Comparison of ENCODE assay signal across 9 cellular contexts in genomic region chr11:65330544-65330943, GRCh38. TPM values are rescaled to one million over a fixed set of nuclear protein-coding genes. Genes with fewer than 3 reads are reported as not detected.
A peak's percentile ranks its signal among the peaks of the same experiment; 100 is the strongest.
DNase-seq lines count a peak whose midpoint lies in the region; ATAC-seq and TF ChIP-seq lines count a peak whose summit lies in the region.
"Had no signal": no experiment of that assay in that cellular context is flagged by ENCODE, and none has a peak within 500 bp of the region (broad histone marks: within the 10 kb centered on the region; RNA-seq: fewer than 3 reads in every experiment).

No MANE protein-coding gene starts in this region.

- intact Hi-C loops in CD4-positive, alpha-beta T cell (cut with DNase I, micrococcal nuclease), result loop anchor here (5.0 kb wide), 2 partner anchors 68 to 103 kb away; partner anchors contain the start of gene POLA2 (in 2 of the 2)
- intact Hi-C loops in lower lobe of right lung (cut with DNase I) (no loop called here), posterior cingulate gyrus (cut with DNase I) (loop anchor here (1.0 kb wide), 1 partner anchor 55 kb away; no protein-coding TSS in a partner anchor)

- H3K9me3 Mint-ChIP-seq in CD4-positive, alpha-beta T cell, result no peaks in the 10 kb centered on the region
- H3K9me3 Mint-ChIP-seq: H9 had no signal

- H3K27me3 Mint-ChIP-seq in CD4-positive, alpha-beta T cell, result no peaks in the 10 kb centered on the region

- peaks cover 17% of the 10 kb centered on the region for H3K36me3 Mint-ChIP-seq in CD4-positive, alpha-beta T cell (ENCODE audit: low read depth)

- H3K4me3 Mint-ChIP-seq in CD4-positive, alpha-beta T cell, result peak overlapping the region; percentile 20

- no peaks in the 10 kb centered on the region for H3K27me3 ChIP-seq in CD4-positive, alpha-beta T cell (ENCODE audit: control insufficient read depth, insufficient read depth, low read length)
- H3K27me3 ChIP-seq in lower lobe of right lung (ENCODE audit: low read depth) (no peaks in the 10 kb centered on the region), brain microvascular endothelial cell (replicated peaks) (no peaks in the 10 kb centered on the region)
- H3K27me3 ChIP-seq: Peyer's patch had no signal

- ATAC-seq in CD4-positive, alpha-beta T cell (ENCODE audit: poor library complexity), result no peak
- ATAC-seq in lower lobe of right lung, result no peak

- H3K4me1 Mint-ChIP-seq in CD4-positive, alpha-beta T cell (ENCODE audit: low read depth), result peaks cover 27% of the 10 kb centered on the region

- CTCF ChIA-PET in CD4-positive, alpha-beta T cell (lab: Charles Lee), result interaction anchor here (0.6 to 6.9 kb wide), 21 partner anchors 9 to 1561 kb away, joined by 3 to 55 read pairs (median 5); partner anchors contain the start of genes CDC42EP2, POLA2, TIGD3 and ZNHIT2
- CTCF ChIA-PET in HEK293 (lab: Yijun Ruan, JAX), result interaction anchor here (0.5 to 11.7 kb wide), 42 partner anchors 8 to 1385 kb away, joined by 3 to 206 read pairs (median 5); partner anchors contain the start of genes ARL2, CDC42EP2 and POLA2

- DNase-seq in CD4-positive, alpha-beta T cell, result no peak
- peak; percentile 5 for DNase-seq in lower lobe of right lung
- no peak for DNase-seq in NAMALWA (ENCODE audit: low spot score)
- DNase-seq in posterior cingulate gyrus, result no peak
- DNase-seq in brain microvascular endothelial cell, result no peak

- H3K36me3 ChIP-seq in HEK293 (ENCODE audit: control insufficient read depth in 2 of 2, insufficient read depth in 1 of 2, low read length in 2 of 2), result no peaks in the 10 kb centered on the region
- H3K36me3 ChIP-seq in lower lobe of right lung, result no peaks in the 10 kb centered on the region
- no peaks in the 10 kb centered on the region for H3K36me3 ChIP-seq in brain microvascular endothelial cell (replicated peaks)
- H3K36me3 ChIP-seq: Peyer's patch had no signal

- H3K4me3 ChIP-seq in HEK293 (ENCODE audit: low read depth, low read length) (no peak overlapping the region), lower lobe of right lung (no peak overlapping the region), brain microvascular endothelial cell (ENCODE audit: low read depth, low read length) (no peak overlapping the region)
- H3K4me3 ChIP-seq: Peyer's patch had no signal

- H3K4me1 ChIP-seq in HEK293 (ENCODE audit: control insufficient read depth, insufficient read depth, low read length) (no peaks in the 10 kb centered on the region), lower lobe of right lung (peaks cover 26% of the 10 kb centered on the region)

- POLR2A ChIA-PET in CD4-positive, alpha-beta T cell (lab: Charles Lee), result interaction anchor here (0.6 to 1.4 kb wide), 8 partner anchors 56 to 180 kb away, joined by 3 to 7 read pairs (median 4); partner anchors contain the start of gene POLA2
- POLR2A ChIA-PET in HEK293 (lab: Yijun Ruan, JAX), result interaction anchor here (1.0 to 2.2 kb wide), 2 partner anchors 16 to 167 kb away, joined by 5 to 9 read pairs; partner anchors contain the start of gene CDC42EP2

- TF ChIP-seq CTCF in CD4-positive, alpha-beta T cell (IDR thresholded peaks at IDR 0.05), result no peak
- TF ChIP-seq CTCF in HEK293 (tag by site-specific recombination; IDR thresholded peaks at IDR 0.05) (no peak), VCaP (conservative IDR thresholded peaks at IDR 0.05) (no peak), lower lobe of right lung (IDR thresholded peaks at IDR 0.05) (no peak), brain microvascular endothelial cell (IDR thresholded peaks at IDR 0.05; ENCODE audit: low read depth, low read length, missing control alignments) (no peak)

- in situ Hi-C loops in brain microvascular endothelial cell (cut with HindIII; ENCODE audit: low pct_ligation_motif_present, low sequenced_read_pairs), result no loop called here

- no peaks in the 10 kb centered on the region for H3K9me3 ChIP-seq in CD4-positive, alpha-beta T cell (ENCODE audit: control insufficient read depth, low read length)
- H3K9me3 ChIP-seq in HEK293 (ENCODE audit: control insufficient read depth, insufficient read depth, low read depth, low read length), result no peaks in the 10 kb centered on the region
- no peaks in the 10 kb centered on the region for H3K9me3 ChIP-seq in lower lobe of right lung
- H3K9me3 ChIP-seq: Peyer's patch had no signal

- no peak overlapping the region for H3K27ac Mint-ChIP-seq in CD4-positive, alpha-beta T cell
- H3K27ac Mint-ChIP-seq: H9 had no signal

- H3K27ac ChIP-seq in CD4-positive, alpha-beta T cell (ENCODE audit: low read depth, low read length), result no peak overlapping the region
- H3K27ac ChIP-seq in HEK293 (ENCODE audit: extremely low read depth, low read depth, low read length) (no peak overlapping the region), VCaP (peak overlapping the region; percentile 64), lower lobe of right lung (no peak overlapping the region), brain microvascular endothelial cell (no peak overlapping the region)

TF ChIP-seq in HEK293, 187 proteins besides CTCF, POLR2A, EP300 and RAD21:
- TF ChIP-seq ZNF121 (tag by site-specific recombination; IDR thresholded peaks at IDR 0.05) (peak; percentile 69; the same call in 1 of the 2 replicates), PRDM2 (tag by site-specific recombination; IDR thresholded peaks at IDR 0.05; ENCODE audit: borderline replicate concordance) (no peak)

RNA-seq across cellular contexts. Expression of gene DPF2, which starts 3.1 kb away (rescaled TPM):
- total RNA-seq in CD4-positive, alpha-beta T cell, result 10 to 100 TPM; 50.3 to 60.1 TPM
- 45.8 TPM for total RNA-seq in lower lobe of right lung

RNA-seq across cellular contexts. Expression of gene CDC42EP2, which starts 15.9 kb away (rescaled TPM):
- under 1 TPM in 1 of 2 experiments, not detected in 1; 0.96 TPM for total RNA-seq in CD4-positive, alpha-beta T cell
- 17.0 TPM for total RNA-seq in lower lobe of right lung

RNA-seq across cellular contexts. Expression of gene TIGD3, which starts 24.0 kb away (rescaled TPM):
- under 1 TPM; 0.73 to 0.85 TPM for total RNA-seq in CD4-positive, alpha-beta T cell
- 0.18 TPM for total RNA-seq in lower lobe of right lung

RNA-seq across cellular contexts. Expression of gene SLC25A45, which starts 51.9 kb away (rescaled TPM):
- 10 to 100 TPM; 40.0 to 40.8 TPM for total RNA-seq in CD4-positive, alpha-beta T cell
- total RNA-seq in lower lobe of right lung, result 13.0 TPM

RNA-seq across cellular contexts. Expression of gene FRMD8, which starts 55.9 kb away (rescaled TPM):
- total RNA-seq in CD4-positive, alpha-beta T cell, result 10 to 100 TPM; 19.4 to 25.3 TPM
- 22.6 TPM for total RNA-seq in lower lobe of right lung
